26 cellular contexts compared by ENCODE assay signal in the genomic region with DNA sequence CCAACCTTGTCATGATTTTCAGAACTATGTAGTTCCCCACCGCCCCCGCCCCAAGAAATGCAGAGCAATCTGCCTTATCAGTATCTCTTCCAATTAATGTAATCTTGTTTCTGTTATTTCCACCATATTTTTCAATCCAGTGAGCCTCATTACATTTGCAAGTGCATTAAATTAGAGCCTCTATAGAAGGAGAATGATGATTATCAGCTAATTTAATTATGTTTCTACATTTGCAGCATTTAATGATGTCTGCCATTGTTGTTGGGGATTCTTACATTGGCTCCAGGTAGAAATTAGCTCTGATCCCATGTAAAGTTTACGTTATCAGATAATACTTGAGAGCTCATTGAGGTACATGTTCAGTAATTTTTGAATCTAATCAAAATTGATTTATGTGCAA.
"Had no signal": no experiment of that assay in that cellular context is flagged by ENCODE, and none has a peak within 500 bp of the region (broad histone marks: within the 10 kb centered on the region; RNA-seq: fewer than 3 reads in every experiment).

No MANE protein-coding gene starts in this region.

- H3K27ac ChIP-seq: stomach, suprapubic skin, testis, thoracic aorta, thyroid gland, tibial artery, tibial nerve, transverse colon, upper lobe of left lung, upper lobe of right lung, uterus, vagina had no signal

- H3K36me3 ChIP-seq: stomach, suprapubic skin, thoracic aorta, thyroid gland, tibial artery, tibial nerve, transverse colon, upper lobe of left lung, upper lobe of right lung, uterus, vagina had no signal

- DNase-seq: stimulated activated CD4-positive, alpha-beta T cell treated with anti-CD3 and anti-CD28 coated beads, Interleukin-2, amount 100 ng/mL, for 48 hours; stimulated activated CD4-positive, alpha-beta T cell treated with anti-CD3 and anti-CD28 coated beads, Interleukin-4, amount 100 ng/mL, for 1 hour; stimulated activated CD4-positive, alpha-beta T cell treated with anti-CD3 and anti-CD28 coated beads, Interleukin-4, amount 100 ng/mL, for 24 hours; stimulated activated CD4-positive, alpha-beta T cell treated with anti-CD3 and anti-CD28 coated beads, Interleukin-4, amount 100 ng/mL, for 4 hours; stimulated activated CD8-positive, alpha-beta memory T cell treated with anti-CD3 and anti-CD28 coated beads, Interleukin-4, amount 100 ng/mL, for 48 hours; stimulated activated naive B cell treated with anti-CD40 and anti-IgM and Interleukin-4, amounts not matched to agents 10 μg/mL and 1 μg/mL and 100 μg/mL, for 72 hours; stimulated activated naive CD4-positive, alpha-beta T cell; stimulated activated naive CD4-positive, alpha-beta T cell treated with Interleukin-2 at 50 U/mL for 16 hours; stimulated activated naive CD8-positive, alpha-beta T cell treated with anti-CD3 and anti-CD28 coated beads, Interleukin-15, amount 100 ng/mL, for 72 hours; stimulated activated naive CD8-positive, alpha-beta T cell treated with anti-CD3 and anti-CD28 coated beads, Interleukin-15, Interleukin-2, amounts not matched to agents 100 U/mL and 50 U/mL, for 24 hours; stomach; substantia nigra; testis; thyroid gland; tibial artery; transverse colon; trophoblast cell; upper lobe of left lung; upper lobe of right lung; uterus had no signal

- ATAC-seq: stimulated activated effector memory CD8-positive, alpha-beta T cell treated with anti-CD3 and anti-CD28 coated beads, Interleukin-12 subunit alpha, Interleukin-12 subunit beta, amount 100 ng/mL, for 72 hours; stimulated activated memory B cell treated with anti-CD40 and anti-IgM and Interleukin-4, amounts not matched to agents 10 μg/mL and 1 μg/mL and 100 μg/mL, for 72 hours; stimulated activated naive B cell treated with anti-CD40 and anti-IgM and Interleukin-4, amounts not matched to agents 10 μg/mL and 1 μg/mL and 100 μg/mL, for 72 hours; stimulated activated naive CD8-positive, alpha-beta T cell treated with anti-CD3 and anti-CD28 coated beads, Interleukin-15, amount 100 ng/mL, for 72 hours; stimulated activated naive CD8-positive, alpha-beta T cell treated with anti-CD3 and anti-CD28 coated beads, Interleukin-15, Interleukin-2, amounts not matched to agents 100 U/mL and 50 U/mL, for 24 hours; upper lobe of right lung had no signal

- H3K4me1 ChIP-seq: stomach, suprapubic skin, testis, thyroid gland, tibial artery, tibial nerve, transverse colon, upper lobe of left lung, upper lobe of right lung, uterus, vagina had no signal

- H3K4me3 ChIP-seq: stomach, suprapubic skin, testis, thoracic aorta, thyroid gland, tibial artery, tibial nerve, transverse colon, upper lobe of left lung, upper lobe of right lung, uterus, vagina had no signal

- H3K27me3 ChIP-seq: stomach, suprapubic skin, testis, thyroid gland, tibial artery, tibial nerve, transverse colon, upper lobe of left lung, upper lobe of right lung, uterus, vagina had no signal

- H3K9me3 ChIP-seq: suprapubic skin, testis, thoracic aorta, thyroid gland, transverse colon, upper lobe of left lung, upper lobe of right lung, uterus, vagina had no signal
